ENCODE assay signal across 18 cellular contexts in the genomic region with DNA sequence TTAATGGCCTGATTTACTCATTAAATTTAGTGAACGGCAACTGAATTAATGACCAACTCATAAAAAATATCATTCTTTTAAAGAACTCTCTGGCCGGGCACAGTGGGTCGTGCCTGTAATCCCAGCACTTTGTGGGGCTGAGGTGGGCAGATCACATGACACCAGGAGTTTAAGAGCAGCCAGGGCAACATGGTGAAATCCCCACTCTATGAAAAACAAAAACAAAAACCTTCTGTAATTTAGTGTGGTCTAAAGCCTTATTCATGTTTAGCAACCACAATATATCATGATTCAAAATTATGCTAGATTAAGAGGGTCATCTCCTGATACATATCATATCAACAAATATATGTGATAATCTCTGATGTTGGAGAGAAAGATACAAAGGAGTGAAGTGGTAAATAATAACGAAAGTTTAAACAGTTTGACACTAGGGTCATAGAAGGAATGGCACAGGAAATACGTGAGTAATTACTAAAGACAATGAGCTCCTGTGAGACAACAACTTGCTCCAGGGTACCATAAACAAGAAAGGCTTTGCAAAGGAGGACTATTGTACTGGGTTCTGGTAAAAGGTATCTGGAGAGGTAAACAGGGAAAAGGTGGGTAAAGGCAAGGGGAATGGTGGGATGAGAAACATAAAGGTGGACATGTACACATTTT. TPM values are rescaled to one million over a fixed set of nuclear protein-coding genes. Genes with fewer than 3 reads are reported as not detected.
DNase-seq lines count a peak whose midpoint lies in the region; FAIRE-seq and TF ChIP-seq lines count a peak whose summit lies in the region.
"Had no signal": no experiment of that assay in that cellular context is flagged by ENCODE, and none has a peak within 500 bp of the region (broad histone marks: within the 10 kb centered on the region; RNA-seq: fewer than 3 reads in every experiment).

No MANE protein-coding gene starts in this region.

- CTCF ChIA-PET in mammary epithelial cell (lab: Charles Lee; ENCODE audit: low non-redundant PET): no interaction called here
- CTCF ChIA-PET in endothelial cell of umbilical vein (lab: Charles Lee): no interaction called here

- H3K27ac ChIP-seq in mammary epithelial cell (ENCODE audit: insufficient read depth, low read depth, low read length) (no peak overlapping the region), breast epithelium (no peak overlapping the region), endothelial cell of umbilical vein (ENCODE audit: insufficient read depth, low read depth, low read length) (peak overlapping the region; percentile 70), GM23248 (no peak overlapping the region)
- H3K27ac ChIP-seq: BLaER1 treated with 17β-estradiol and CSF1 and Interleukin-3, amounts not matched to agents 10 nM and 100 nM; KMS-11; PC-9 had no signal

- H4K20me1 ChIP-seq in mammary epithelial cell (ENCODE audit: insufficient read depth, low read length) (peaks cover under 1% of the 10 kb centered on the region), endothelial cell of umbilical vein (replicated peaks; ENCODE audit: control insufficient read depth, extremely low read depth, insufficient read depth, low read length) (peaks cover 2% of the 10 kb centered on the region), GM23248 (ENCODE audit: insufficient read depth) (no peaks in the 10 kb centered on the region)
- H4K20me1 ChIP-seq: BLaER1 treated with 17β-estradiol and CSF1 and Interleukin-3, amounts not matched to agents 10 nM and 100 nM had no signal

- H3K27ac Mint-ChIP-seq in activated T-helper 1 cell treated with anti-CD3 and anti-CD28 coated beads, Interleukin-12 subunit alpha, Interleukin-12 subunit beta, Interleukin-2, Interleukin-4 antibody, amounts not matched to agents 30 ng/mL and 10 ng/mL and 1 ng/mL, durations not matched to agents 14 hours and 24 hours and 36 hours: no peak overlapping the region

- H3K4me1 Mint-ChIP-seq in activated T-helper 1 cell treated with anti-CD3 and anti-CD28 coated beads, Interleukin-12 subunit alpha, Interleukin-12 subunit beta, Interleukin-2, Interleukin-4 antibody, amounts not matched to agents 30 ng/mL and 10 ng/mL and 1 ng/mL, durations not matched to agents 14 hours and 24 hours and 36 hours (ENCODE audit: low read depth): peaks cover 26% of the 10 kb centered on the region

- no peaks in the 10 kb centered on the region for H3K36me3 Mint-ChIP-seq in activated T-helper 1 cell treated with anti-CD3 and anti-CD28 coated beads, Interleukin-12 subunit alpha, Interleukin-12 subunit beta, Interleukin-2, Interleukin-4 antibody, amounts not matched to agents 30 ng/mL and 10 ng/mL and 1 ng/mL, durations not matched to agents 14 hours and 24 hours and 36 hours (ENCODE audit: low read depth)

- H3F3A ChIP-seq in GM23248 (ENCODE audit: insufficient read depth): no peaks in the 10 kb centered on the region

- no peaks in the 10 kb centered on the region for H3K9me1 ChIP-seq in endothelial cell of umbilical vein (replicated peaks; ENCODE audit: control insufficient read depth, extremely low read depth, insufficient read depth, low read length)

- H3K9ac ChIP-seq in mammary epithelial cell (ENCODE audit: insufficient read depth, low read length): no peak overlapping the region
- no peak overlapping the region for H3K9ac ChIP-seq in endothelial cell of umbilical vein (replicated peaks; ENCODE audit: extremely low read depth, insufficient read depth, low read length)
- no peak overlapping the region for H3K9ac ChIP-seq in GM23248
- H3K9ac ChIP-seq: BLaER1 treated with 17β-estradiol and CSF1 and Interleukin-3, amounts not matched to agents 10 nM and 100 nM; KMS-11 had no signal

- no peaks in the 10 kb centered on the region for H3K27me3 ChIP-seq in mammary epithelial cell (ENCODE audit: insufficient read depth, low read length)
- H3K27me3 ChIP-seq in breast epithelium: peaks cover 0 to 4% of the 10 kb centered on the region in 2 donors
- H3K27me3 ChIP-seq in endothelial cell of umbilical vein (ENCODE audit: control insufficient read depth in 2 of 2, insufficient read depth in 2 of 2, low read length in 2 of 2): peaks cover 0 to 2% of the 10 kb centered on the region in 2 experiments
- no peaks in the 10 kb centered on the region for H3K27me3 ChIP-seq in GM23248 (replicated peaks; ENCODE audit: insufficient read depth)
- H3K27me3 ChIP-seq: BLaER1 treated with 17β-estradiol and CSF1 and Interleukin-3, amounts not matched to agents 10 nM and 100 nM had no signal

- DNase-seq in mammary epithelial cell (peak; percentile 17), breast epithelium (ENCODE audit: low spot score in 2 of 2) (no peak), M059J (ENCODE audit: low read depth) (peak; percentile 28), endothelial cell of umbilical vein (ENCODE audit: low read depth, low spot score) (peak; percentile 40), HK-2 (ENCODE audit: unreplicated experiment) (no peak), GM23248 (no peak), NCI-H345 (lab: John Stamatoyannopoulos, UW) (no peak)
- no peak for DNase-seq in activated T-helper 1 cell treated with anti-CD3 and anti-CD28 coated beads, Interleukin-12 subunit alpha, Interleukin-12 subunit beta, Interleukin-2, Interleukin-4 antibody, amounts not matched to agents 30 ng/mL and 10 ng/mL and 1 ng/mL, durations not matched to agents 14 hours and 24 hours and 36 hours (ENCODE audit: low spot score)
- DNase-seq: DMS 273 treated with DMSO at 0.1 percent for 48 hours, H7, MG63, NCI-H1092, NCI-H2081 treated with DMSO at 0.1 percent for 48 hours, NCI-H510A treated with DMSO at 0.1 percent for 48 hours, NCI-H82, PC-9 had no signal

- H3K9me3 Mint-ChIP-seq in activated T-helper 1 cell treated with anti-CD3 and anti-CD28 coated beads, Interleukin-12 subunit alpha, Interleukin-12 subunit beta, Interleukin-2, Interleukin-4 antibody, amounts not matched to agents 30 ng/mL and 10 ng/mL and 1 ng/mL, durations not matched to agents 14 hours and 24 hours and 36 hours: no peaks in the 10 kb centered on the region

- H3K4me1 ChIP-seq in mammary epithelial cell (ENCODE audit: insufficient read depth, low read length): peaks cover 20% of the 10 kb centered on the region
- H3K4me1 ChIP-seq in breast epithelium: no peaks in the 10 kb centered on the region
- peaks cover 19% of the 10 kb centered on the region for H3K4me1 ChIP-seq in endothelial cell of umbilical vein (ENCODE audit: control insufficient read depth, extremely low read depth, insufficient read depth, low read length)
- H3K4me1 ChIP-seq in GM23248 (ENCODE audit: insufficient read depth): peaks cover 8% of the 10 kb centered on the region; the same call in 1 of the 2 replicates
- H3K4me1 ChIP-seq: BLaER1 treated with 17β-estradiol and CSF1 and Interleukin-3, amounts not matched to agents 10 nM and 100 nM had no signal

- WGBS in mammary epithelial cell (ENCODE audit: low coverage, missing lambda C conversion rate): 70% methylated on average over 5 of the region's 5 CpGs
- WGBS in GM23248 (ENCODE audit: low coverage in 1 of 2, low lambda C conversion rate in 2 of 2, missing lambda C conversion rate in 2 of 2), 2 experiments: 90 to 94% methylated on average over 5 of the region's 5 CpGs

- TF ChIP-seq POLR2A in breast epithelium (IDR thresholded peaks at IDR 0.05): no peak
- TF ChIP-seq POLR2A in endothelial cell of umbilical vein (IDR thresholded peaks at IDR 0.05; ENCODE audit: low read depth, low read length): no peak

- H3K9me3 ChIP-seq in mammary epithelial cell (replicated peaks; ENCODE audit: insufficient read depth, low read length) (no peaks in the 10 kb centered on the region), breast epithelium (no peaks in the 10 kb centered on the region), endothelial cell of umbilical vein (replicated peaks; ENCODE audit: control insufficient read depth, insufficient read depth, low read length) (no peaks in the 10 kb centered on the region), GM23248 (ENCODE audit: low read depth) (no peaks in the 10 kb centered on the region)
- H3K9me3 ChIP-seq: MG63 had no signal

- TF ChIP-seq CTCF in mammary epithelial cell (conservative IDR thresholded peaks at IDR 0.05 in 1 of 2, IDR thresholded peaks at IDR 0.05 in 1 of 2; ENCODE audit: extremely low read depth in 1 of 2, insufficient read depth in 1 of 2, low read depth in 1 of 2, low read length in 2 of 2): no peak
- TF ChIP-seq CTCF in breast epithelium (IDR thresholded peaks at IDR 0.05): no peak
- no peak for TF ChIP-seq CTCF in endothelial cell of umbilical vein (IDR thresholded peaks at IDR 0.05; ENCODE audit: extremely low read depth in 1 of 2, insufficient read depth in 1 of 2, low read depth in 1 of 2, low read length in 2 of 2)

- FAIRE-seq in endothelial cell of umbilical vein (lab: Jason Lieb, UNC): peak; percentile 81

- POLR2A ChIA-PET in endothelial cell of umbilical vein (lab: Charles Lee): no interaction called here

- BruUV-seq in mammary epithelial cell (replicated peaks; lab: Mats Ljungman, UMichigan): no TSS peak
- BruUV-seq in endothelial cell of umbilical vein (replicated peaks; lab: Mats Ljungman, UMichigan): no TSS peak

- H3K4me3 Mint-ChIP-seq in activated T-helper 1 cell treated with anti-CD3 and anti-CD28 coated beads, Interleukin-12 subunit alpha, Interleukin-12 subunit beta, Interleukin-2, Interleukin-4 antibody, amounts not matched to agents 30 ng/mL and 10 ng/mL and 1 ng/mL, durations not matched to agents 14 hours and 24 hours and 36 hours: no peak overlapping the region

- H2AFZ ChIP-seq in mammary epithelial cell (ENCODE audit: low read depth, low read length): no peak overlapping the region
- peak overlapping the region; percentile 0 for H2AFZ ChIP-seq in endothelial cell of umbilical vein (ENCODE audit: low read depth, low read length)
- H2AFZ ChIP-seq in GM23248: no peak overlapping the region
- H2AFZ ChIP-seq: PC-9 had no signal

- H3K36me3 ChIP-seq in mammary epithelial cell (ENCODE audit: insufficient read depth, low read length) (no peaks in the 10 kb centered on the region), breast epithelium (no peaks in the 10 kb centered on the region), endothelial cell of umbilical vein (ENCODE audit: control insufficient read depth in 2 of 2, extremely low read depth in 1 of 2, insufficient read depth in 2 of 2, low read length in 2 of 2) (no peaks in the 10 kb centered on the region), GM23248 (ENCODE audit: low read depth) (no peaks in the 10 kb centered on the region)
- H3K36me3 ChIP-seq: BLaER1 treated with 17β-estradiol and CSF1 and Interleukin-3, amounts not matched to agents 10 nM and 100 nM; MG63 had no signal

- dilution Hi-C loops in mammary epithelial cell (cut with HindIII; ENCODE audit: low sequenced_read_pairs) (no loop called here), endothelial cell of umbilical vein (cut with MboI; ENCODE audit: extremely low pct_ligation_motif_present, low sequenced_read_pairs) (no loop called here)

- H3K9me2 ChIP-seq in GM23248 (ENCODE audit: insufficient read depth): no peaks in the 10 kb centered on the region

- peaks cover 20% of the 10 kb centered on the region for H3K27me3 Mint-ChIP-seq in activated T-helper 1 cell treated with anti-CD3 and anti-CD28 coated beads, Interleukin-12 subunit alpha, Interleukin-12 subunit beta, Interleukin-2, Interleukin-4 antibody, amounts not matched to agents 30 ng/mL and 10 ng/mL and 1 ng/mL, durations not matched to agents 14 hours and 24 hours and 36 hours (ENCODE audit: insufficient read depth)

- H3K4me3 ChIP-seq in mammary epithelial cell (replicated peaks in 1 of 3; ENCODE audit: insufficient read depth in 1 of 3, low read depth in 2 of 3, low read length in 3 of 3) (no peak overlapping the region), breast epithelium (no peak overlapping the region), endothelial cell of umbilical vein (replicated peaks in 1 of 3; ENCODE audit: insufficient read depth in 1 of 3, low read depth in 1 of 3, low read length in 3 of 3) (no peak overlapping the region), GM23248 (no peak overlapping the region)
- H3K4me3 ChIP-seq: BLaER1 treated with 17β-estradiol and CSF1 and Interleukin-3, amounts not matched to agents 10 nM and 100 nM; MG63; PC-9 had no signal

- in situ Hi-C loops in mammary epithelial cell (cut with MboI; ENCODE audit: low sequenced_read_pairs in 2 of 2): no loop called here
- in situ Hi-C loops in GM23248 (cut with MboI): no loop called here

- intact Hi-C loops in mammary epithelial cell (cut with micrococcal nuclease): no loop called here
- intact Hi-C loops in breast epithelium (cut with DNase I; ENCODE audit: low total_unique reads): no loop called here
- intact Hi-C loops in endothelial cell of umbilical vein (cut with micrococcal nuclease): loop anchor here (10.0 kb wide), 1 partner anchor 513 kb away; no protein-coding TSS in a partner anchor
- intact Hi-C loops in activated T-helper 1 cell treated with anti-CD3 and anti-CD28 coated beads, Interleukin-12 subunit alpha, Interleukin-12 subunit beta, Interleukin-2, Interleukin-4 antibody, amounts not matched to agents 30 ng/mL and 10 ng/mL and 1 ng/mL, durations not matched to agents 14 hours and 24 hours and 36 hours (cut with micrococcal nuclease): loop anchor here (10.0 kb wide), 1 partner anchor 1813 kb away; a partner anchor contains a TSS

- H3K4me2 ChIP-seq in mammary epithelial cell (ENCODE audit: insufficient read depth, low read depth, low read length) (peak overlapping the region; percentile 17), endothelial cell of umbilical vein (ENCODE audit: insufficient read depth, low read length) (peak overlapping the region; percentile 75), GM23248 (ENCODE audit: unreplicated experiment) (no peak overlapping the region)
- H3K4me2 ChIP-seq: BLaER1 treated with 17β-estradiol and CSF1 and Interleukin-3, amounts not matched to agents 10 nM and 100 nM; KMS-11; PC-9 had no signal

- peaks cover 71% of the 10 kb centered on the region for H3K79me2 ChIP-seq in mammary epithelial cell (ENCODE audit: insufficient read depth, low read length)
- no peaks in the 10 kb centered on the region for H3K79me2 ChIP-seq in endothelial cell of umbilical vein (ENCODE audit: control insufficient read depth, insufficient read depth, low read length)
- H3K79me2 ChIP-seq in GM23248 (ENCODE audit: insufficient read depth): peaks cover 66% of the 10 kb centered on the region

RNA-seq across cellular contexts. Expression of a gene that starts 5.7 kb away (rescaled TPM):
- total RNA-seq in mammary epithelial cell: 10 to 100 TPM in 1 of 2 donors, 1 to 10 TPM in 1; 9.7 to 15.2 TPM
- 4.7 TPM for polyA plus RNA-seq in mammary epithelial cell
- polyA minus RNA-seq in mammary epithelial cell: 6.3 TPM
- 1 to 10 TPM in 2 of 3 donors, under 1 TPM in 1; 0.64 to 1.9 (median 1.3) TPM for total RNA-seq in breast epithelium
- total RNA-seq in M059J (2014; rRNA removed; shearing (Covaris generic)): 2.4 and 4.0 TPM in 2 replicates
- total RNA-seq in endothelial cell of umbilical vein: 3.3 and 4.1 TPM in 2 replicates
- 0.57 and 0.98 TPM in 2 replicates for polyA plus RNA-seq in endothelial cell of umbilical vein
- 0.85 and 0.97 TPM in 2 replicates for polyA plus RNA-seq in endothelial cell of umbilical vein (2011; cell fraction: cytosol; rRNA removed)
- polyA plus RNA-seq in endothelial cell of umbilical vein (2011; cell fraction: nucleus; rRNA removed): 0.83 and 1.1 TPM in 2 replicates
- polyA plus RNA-seq in endothelial cell of umbilical vein (2012): 2.8 and 3.8 TPM in 2 replicates
- polyA minus RNA-seq in endothelial cell of umbilical vein: 1.2 and 2.5 TPM in 2 replicates
- polyA minus RNA-seq in endothelial cell of umbilical vein (2011; cell fraction: cytosol; rRNA and poly(A)+ RNA removed): not detected
- 1.1 and 1.2 TPM in 2 replicates for polyA minus RNA-seq in endothelial cell of umbilical vein (2011; cell fraction: nucleus; rRNA and poly(A)+ RNA removed)
- total RNA-seq in GM23248 (2014; rRNA removed; shearing (Covaris generic)): 7.0 and 8.5 TPM in 2 replicates
- 12.5 TPM in 2 replicates for polyA plus RNA-seq in GM23248 (2016; fragmentation: Nextera tagmentation; extraction: Ambion mirVana)
- 2.0 and 2.1 TPM in 2 replicates for total RNA-seq in activated T-helper 1 cell treated with anti-CD3 and anti-CD28 coated beads, Interleukin-12 subunit alpha, Interleukin-12 subunit beta, Interleukin-2, Interleukin-4 antibody, amounts not matched to agents 30 ng/mL and 10 ng/mL and 1 ng/mL, durations not matched to agents 14 hours and 24 hours and 36 hours
- total RNA-seq: PC-9 had no signal

Comparison
In these comparisons a context has a peak if more than half of its experiments do, and no peak if none do; other contexts are left out.
1. DNase-seq: peak in mammary epithelial cell (single experiment), M059J (single experiment) and endothelial cell of umbilical vein (single experiment); none in breast epithelium (0 of 2), HK-2 (single experiment), GM23248 (single experiment), NCI-H345 (single experiment) and activated T-helper 1 cell treated with anti-CD3 and anti-CD28 coated beads, Interleukin-12 subunit alpha, Interleukin-12 subunit beta, Interleukin-2, Interleukin-4 antibody, amounts not matched to agents 30 ng/mL and 10 ng/mL and 1 ng/mL, durations not matched to agents 14 hours and 24 hours and 36 hours (single experiment).
2. intact Hi-C loops: an anchor here in endothelial cell of umbilical vein (10.0 kb wide) and activated T-helper 1 cell treated with anti-CD3 and anti-CD28 coated beads, Interleukin-12 subunit alpha, Interleukin-12 subunit beta, Interleukin-2, Interleukin-4 antibody, amounts not matched to agents 30 ng/mL and 10 ng/mL and 1 ng/mL, durations not matched to agents 14 hours and 24 hours and 36 hours (10.0 kb wide); none called in mammary epithelial cell and breast epithelium.